In genomic region chr16:11913425-11914079, GRCh38 we compare ENCODE assay signal across 8 cellular contexts. TPM values are rescaled to one million over a fixed set of nuclear protein-coding genes. Genes with fewer than 3 reads are reported as not detected.
DNase-seq lines count a peak whose midpoint lies in the region; ATAC-seq, FAIRE-seq and TF ChIP-seq lines count a peak whose summit lies in the region.

No MANE protein-coding gene starts in this region.

- peak overlapping the region; percentile 97 for H3K4me3 ChIP-seq in AG09309 (ENCODE audit: control insufficient read depth, low read depth, low read length)
- peak overlapping the region in 1 of 4 donors; percentile 98 for H3K4me3 ChIP-seq in adrenal gland
- H3K4me3 ChIP-seq in lower lobe of right lung: peak overlapping the region; percentile 81
- peak overlapping the region; percentile 7 for H3K4me3 ChIP-seq in urinary bladder (ENCODE audit: low read depth, low read length)

- peak overlapping the region in 4 of 5 donors; percentile 79 to 98 (median 96) for H3K27ac ChIP-seq in adrenal gland
- H3K27ac ChIP-seq in lower lobe of right lung: peak overlapping the region; percentile 94
- no peak overlapping the region for H3K27ac ChIP-seq in urinary bladder (ENCODE audit: low read depth)

- no peak for TF ChIP-seq POLR2A in adrenal gland (IDR thresholded peaks at IDR 0.05)

- H3K27me3 ChIP-seq in adrenal gland (no peaks in the 10 kb centered on the region), lower lobe of right lung (ENCODE audit: low read depth) (no peaks in the 10 kb centered on the region)

- WGBS in adrenal gland, 4 donors: 40 to 43% (median 42%) methylated on average over 12 of the region's 12 CpGs
- WGBS in urinary bladder: 69% methylated on average over 12 of the region's 12 CpGs

- H3K4me1 ChIP-seq in adrenal gland (replicated peaks in 1 of 2) (peaks cover 41 to 62% of the 10 kb centered on the region in 2 donors), lower lobe of right lung (peaks cover 54% of the 10 kb centered on the region), urinary bladder (ENCODE audit: insufficient read depth) (peaks cover 2% of the 10 kb centered on the region)

- DNase-seq in AG09309 (ENCODE audit: low read depth): no peak
- peak; percentile 31 for DNase-seq in KBM-7
- DNase-seq in adrenal gland: no peak
- DNase-seq in lower lobe of right lung: no peak
- no peak for DNase-seq in dedifferentiated amniotic fluid mesenchymal stem cell (ENCODE audit: extremely low spot score)
- DNase-seq in HTR-8/SVneo (ENCODE audit: insufficient read length, low spot score): no peak

- FAIRE-seq in HTR-8/SVneo (lab: Jason Lieb, UNC): no peak

- intact Hi-C loops in adrenal gland (cut with DNase I): loop anchor here in 1 of 2 donors (10.0 kb wide), 1 partner anchor 61 kb away; the partner anchor contains the start of gene SNX29
- intact Hi-C loops in lower lobe of right lung (cut with DNase I): no loop called here

- no peak for TF ChIP-seq CTCF in AG09309 (IDR thresholded peaks at IDR 0.05; ENCODE audit: control insufficient read depth, insufficient read depth, low read depth, low read length, missing control alignments)
- TF ChIP-seq CTCF in adrenal gland (IDR thresholded peaks at IDR 0.05): no peak
- TF ChIP-seq CTCF in lower lobe of right lung (IDR thresholded peaks at IDR 0.05): no peak

- in situ Hi-C loops in KBM-7 (cut with MboI; ENCODE audit: low pct_unique_long_range_greater_than_20kb, low sequenced_read_pairs): no loop called here

- H3K36me3 ChIP-seq in adrenal gland (replicated peaks in 1 of 2) (no peaks in the 10 kb centered on the region), lower lobe of right lung (no peaks in the 10 kb centered on the region), urinary bladder (ENCODE audit: insufficient read depth) (no peaks in the 10 kb centered on the region)

- H3K9me3 ChIP-seq in adrenal gland (replicated peaks in 1 of 3) (no peaks in the 10 kb centered on the region), lower lobe of right lung (no peaks in the 10 kb centered on the region)

- ATAC-seq in lower lobe of right lung (no peak), HG03280 (IDR thresholded peaks at IDR 0.05; ENCODE audit: unreplicated experiment) (no peak)

RNA-seq across cellular contexts. Expression of gene GSPT1, which starts 2.2 kb away (rescaled TPM):
- total RNA-seq in adrenal gland (100 to 1,000 TPM in 5 of 8 donors, 10 to 100 TPM in 3; 55.2 to 188 (median 115) TPM), lower lobe of right lung (107 TPM), urinary bladder (61.4 TPM)
- polyA plus RNA-seq in adrenal gland (100 to 1,000 TPM in 1 of 3 donors, 10 to 100 TPM in 2; 21.1 to 246 (median 23.3) TPM), urinary bladder (44.5 TPM)

RNA-seq across cellular contexts. Expression of gene NPIPB2, which starts 28.3 kb away (rescaled TPM):
- 1 to 10 TPM; 1.6 to 7.4 (median 3.8) TPM for total RNA-seq in adrenal gland
- 10 to 100 TPM in 2 of 3 donors, 1 to 10 TPM in 1; 4.6 to 21.2 (median 10.0) TPM for polyA plus RNA-seq in adrenal gland
- 5.6 TPM for total RNA-seq in lower lobe of right lung
- 7.1 TPM for total RNA-seq in urinary bladder
- 8.5 TPM for polyA plus RNA-seq in urinary bladder

RNA-seq across cellular contexts. Expression of gene TNFRSF17, which starts 51.5 kb away (rescaled TPM):
- not detected for total RNA-seq in adrenal gland
- under 1 TPM in 2 of 3 donors, not detected in 1; 0.13 to 0.84 TPM for polyA plus RNA-seq in adrenal gland
- total RNA-seq in lower lobe of right lung: 1.4 TPM
- not detected for total RNA-seq in urinary bladder
- not detected for polyA plus RNA-seq in urinary bladder
